8 cellular contexts compared by ENCODE assay signal in genomic region chr2:159797468-159798375, GRCh38. TPM values are rescaled to one million over a fixed set of nuclear protein-coding genes. Genes with fewer than 3 reads are reported as not detected.
DNase-seq lines count a peak whose midpoint lies in the region; ATAC-seq, FAIRE-seq and TF ChIP-seq lines count a peak whose summit lies in the region.

A gene with protein sequence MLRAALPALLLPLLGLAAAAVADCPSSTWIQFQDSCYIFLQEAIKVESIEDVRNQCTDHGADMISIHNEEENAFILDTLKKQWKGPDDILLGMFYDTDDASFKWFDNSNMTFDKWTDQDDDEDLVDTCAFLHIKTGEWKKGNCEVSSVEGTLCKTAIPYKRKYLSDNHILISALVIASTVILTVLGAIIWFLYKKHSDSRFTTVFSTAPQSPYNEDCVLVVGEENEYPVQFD (minus strand): TSS chr2:159798208. CDS start chr2:159798198, 10 bp downstream.

- TSS peak; percentile 19 for BruUV-seq in mammary epithelial cell (replicated peaks; lab: Mats Ljungman, UMichigan)

- ATAC-seq in GM19035 (IDR thresholded peaks at IDR 0.05; ENCODE audit: unreplicated experiment) (peak; percentile 66), HG03378 (IDR thresholded peaks at IDR 0.05; ENCODE audit: unreplicated experiment) (peak; percentile 47), HG03571 (IDR thresholded peaks at IDR 0.05; ENCODE audit: unreplicated experiment) (no peak)

- H3K4me3 ChIP-seq in mammary epithelial cell (replicated peaks in 1 of 3; ENCODE audit: insufficient read depth in 1 of 3, low read depth in 2 of 3, low read length in 3 of 3) (peak within 1 kb of the TSS; percentile 46 to 80 (median 68)), small intestine (ENCODE audit: low read depth in 1 of 2, low read length in 2 of 2) (peak within 1 kb of the TSS; percentile 73 to 77)

- H3K4me2 ChIP-seq in mammary epithelial cell (ENCODE audit: insufficient read depth, low read depth, low read length) = peak within 1 kb of the TSS; percentile 96

- H4K20me1 ChIP-seq in mammary epithelial cell (ENCODE audit: insufficient read depth, low read length) = no peaks in the 10 kb centered on the region

- intact Hi-C loops in mammary epithelial cell (cut with micrococcal nuclease) = no loop called here

- no peaks in the 10 kb centered on the region for H3K36me3 ChIP-seq in mammary epithelial cell (ENCODE audit: insufficient read depth, low read length)
- no peaks in the 10 kb centered on the region for H3K36me3 ChIP-seq in small intestine (ENCODE audit: control insufficient read depth in 2 of 2, insufficient read depth in 2 of 2, low read length in 2 of 2)

- peak in 12 of 14 donors; percentile 23 to 71 (median 46) for DNase-seq in C1 segment of cervical spinal cord (lab: John Stamatoyannopoulos, UW)
- peak; percentile 29 for DNase-seq in T1000 (lab: John Stamatoyannopoulos, UW)
- peak; percentile 21 for DNase-seq in mammary epithelial cell
- DNase-seq in iris pigment epithelial cell (ENCODE audit: low read depth) = peak; percentile 49
- DNase-seq in small intestine = peak; percentile 37

- no peak for TF ChIP-seq CTCF in mammary epithelial cell (conservative IDR thresholded peaks at IDR 0.05 in 1 of 2, IDR thresholded peaks at IDR 0.05 in 1 of 2; ENCODE audit: extremely low read depth in 1 of 2, insufficient read depth in 1 of 2, low read depth in 1 of 2, low read length in 2 of 2)

- 4% methylated on average over 26 of the region's 83 CpGs for WGBS in mammary epithelial cell (ENCODE audit: low coverage, missing lambda C conversion rate)
- 1 to 2% (median 1%) methylated on average over 52 to 83 of the region's 83 CpGs for WGBS in small intestine, 3 donors

- CTCF ChIA-PET in mammary epithelial cell (lab: Charles Lee; ENCODE audit: low non-redundant PET) = no interaction called here

- peak within 1 kb of the TSS; percentile 12 for H3K9ac ChIP-seq in mammary epithelial cell (ENCODE audit: insufficient read depth, low read length)

- dilution Hi-C loops in mammary epithelial cell (cut with HindIII; ENCODE audit: low sequenced_read_pairs) = no loop called here

- in situ Hi-C loops in mammary epithelial cell (cut with MboI; ENCODE audit: low sequenced_read_pairs in 2 of 2) = no loop called here

- H3K4me1 ChIP-seq in mammary epithelial cell (ENCODE audit: insufficient read depth, low read length) (peaks cover 7% of the 10 kb centered on the region), small intestine (ENCODE audit: control insufficient read depth in 2 of 2, insufficient read depth in 1 of 2, low read depth in 1 of 2, low read length in 1 of 2) (peaks cover 9% of the 10 kb centered on the region in 2 donors)

- peak within 1 kb of the TSS; percentile 93 for H2AFZ ChIP-seq in mammary epithelial cell (ENCODE audit: low read depth, low read length)

- H3K27ac ChIP-seq in mammary epithelial cell (ENCODE audit: insufficient read depth, low read depth, low read length) = no peak within 1 kb of the TSS
- H3K27ac ChIP-seq in small intestine (ENCODE audit: low read depth in 1 of 2, low read length in 1 of 2) = peak within 1 kb of the TSS; percentile 78 to 95

- H3K79me2 ChIP-seq in mammary epithelial cell (ENCODE audit: insufficient read depth, low read length) = no peaks in the 10 kb centered on the region

- H3K27me3 ChIP-seq in mammary epithelial cell (ENCODE audit: insufficient read depth, low read length) = peaks cover 2% of the 10 kb centered on the region
- H3K27me3 ChIP-seq in small intestine (ENCODE audit: control insufficient read depth in 2 of 2, insufficient read depth in 2 of 2, low read length in 2 of 2) = no peaks in the 10 kb centered on the region

- no peak for FAIRE-seq in small intestine (lab: Jason Lieb, UNC)

- H3K9me3 ChIP-seq in mammary epithelial cell (replicated peaks; ENCODE audit: insufficient read depth, low read length) (no peaks in the 10 kb centered on the region), small intestine (ENCODE audit: control insufficient read depth, low read depth) (no peaks in the 10 kb centered on the region)

RNA-seq across cellular contexts. Expression of the gene that starts here (rescaled TPM):
- 1 to 10 TPM; 1.6 to 3.0 TPM for total RNA-seq in mammary epithelial cell
- polyA plus RNA-seq in mammary epithelial cell = 1.6 TPM
- not detected for polyA minus RNA-seq in mammary epithelial cell
- polyA plus RNA-seq in small intestine = 10 to 100 TPM; 12.1 to 31.5 (median 14.9) TPM
